In genomic region chr12:69348162-69348938, GRCh38 we compare ENCODE assay signal across 1 cellular context.
A peak's percentile ranks its signal among the peaks of the same experiment; 100 is the strongest.
TF ChIP-seq lines count a peak whose summit lies in the region.

Gene LYZ, plus strand, starts transcription at chr12:69348381. Its CDS starts 28 bp downstream, at chr12:69348409.

TF ChIP-seq in HepG2, 621 proteins besides CTCF, POLR2A, EP300 and RAD21 (continued from another document and continues in another):
- TF ChIP-seq MEF2D (CRISPR knock-in tag; IDR thresholded peaks at IDR 0.05) = peak; percentile 59; the same call in 1 of the 2 replicates
- TF ChIP-seq ZSCAN9 (CRISPR knock-in tag; IDR thresholded peaks at IDR 0.05; ENCODE audit: borderline replicate concordance) = peak; percentile 42; the same call in 1 of the 2 replicates
- TF ChIP-seq, protein P1, sequence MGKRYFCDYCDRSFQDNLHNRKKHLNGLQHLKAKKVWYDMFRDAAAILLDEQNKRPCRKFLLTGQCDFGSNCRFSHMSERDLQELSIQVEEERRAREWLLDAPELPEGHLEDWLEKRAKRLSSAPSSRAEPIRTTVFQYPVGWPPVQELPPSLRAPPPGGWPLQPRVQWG (CRISPR knock-in tag; IDR thresholded peaks at IDR 0.05; ENCODE audit: borderline replicate concordance, low read depth) = no peak
- TF ChIP-seq, protein P2, sequence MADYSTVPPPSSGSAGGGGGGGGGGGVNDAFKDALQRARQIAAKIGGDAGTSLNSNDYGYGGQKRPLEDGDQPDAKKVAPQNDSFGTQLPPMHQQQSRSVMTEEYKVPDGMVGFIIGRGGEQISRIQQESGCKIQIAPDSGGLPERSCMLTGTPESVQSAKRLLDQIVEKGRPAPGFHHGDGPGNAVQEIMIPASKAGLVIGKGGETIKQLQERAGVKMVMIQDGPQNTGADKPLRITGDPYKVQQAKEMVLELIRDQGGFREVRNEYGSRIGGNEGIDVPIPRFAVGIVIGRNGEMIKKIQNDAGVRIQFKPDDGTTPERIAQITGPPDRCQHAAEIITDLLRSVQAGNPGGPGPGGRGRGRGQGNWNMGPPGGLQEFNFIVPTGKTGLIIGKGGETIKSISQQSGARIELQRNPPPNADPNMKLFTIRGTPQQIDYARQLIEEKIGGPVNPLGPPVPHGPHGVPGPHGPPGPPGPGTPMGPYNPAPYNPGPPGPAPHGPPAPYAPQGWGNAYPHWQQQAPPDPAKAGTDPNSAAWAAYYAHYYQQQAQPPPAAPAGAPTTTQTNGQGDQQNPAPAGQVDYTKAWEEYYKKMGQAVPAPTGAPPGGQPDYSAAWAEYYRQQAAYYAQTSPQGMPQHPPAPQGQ (CRISPR knock-in tag; IDR thresholded peaks at IDR 0.05; ENCODE audit: borderline replicate concordance) = no peak
- TF ChIP-seq ETV6 (CRISPR knock-in tag; conservative IDR thresholded peaks at IDR 0.05) = peak; percentile 71; the same call in 1 of the 2 replicates
- peak; percentile 99 for TF ChIP-seq MED8 (CRISPR knock-in tag; IDR thresholded peaks at IDR 0.05; ENCODE audit: insufficient replicate concordance)
- TF ChIP-seq, protein P3, sequence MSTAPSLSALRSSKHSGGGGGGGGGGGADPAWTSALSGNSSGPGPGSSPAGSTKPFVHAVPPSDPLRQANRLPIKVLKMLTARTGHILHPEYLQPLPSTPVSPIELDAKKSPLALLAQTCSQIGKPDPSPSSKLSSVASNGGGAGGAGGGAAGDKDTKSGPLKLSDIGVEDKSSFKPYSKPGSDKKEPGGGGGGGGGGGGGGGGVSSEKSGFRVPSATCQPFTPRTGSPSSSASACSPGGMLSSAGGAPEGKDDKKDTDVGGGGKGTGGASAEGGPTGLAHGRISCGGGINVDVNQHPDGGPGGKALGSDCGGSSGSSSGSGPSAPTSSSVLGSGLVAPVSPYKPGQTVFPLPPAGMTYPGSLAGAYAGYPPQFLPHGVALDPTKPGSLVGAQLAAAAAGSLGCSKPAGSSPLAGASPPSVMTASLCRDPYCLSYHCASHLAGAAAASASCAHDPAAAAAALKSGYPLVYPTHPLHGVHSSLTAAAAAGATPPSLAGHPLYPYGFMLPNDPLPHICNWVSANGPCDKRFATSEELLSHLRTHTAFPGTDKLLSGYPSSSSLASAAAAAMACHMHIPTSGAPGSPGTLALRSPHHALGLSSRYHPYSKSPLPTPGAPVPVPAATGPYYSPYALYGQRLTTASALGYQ (CRISPR knock-in tag; IDR thresholded peaks at IDR 0.05) = peak; percentile 90; the same call in 1 of the 2 replicates
- TF ChIP-seq ZNF337 (CRISPR knock-in tag; IDR thresholded peaks at IDR 0.05; ENCODE audit: borderline replicate concordance, low read depth) = no peak
- no peak for TF ChIP-seq ZNF713 (CRISPR knock-in tag; IDR thresholded peaks at IDR 0.05)
- TF ChIP-seq, protein P4, sequence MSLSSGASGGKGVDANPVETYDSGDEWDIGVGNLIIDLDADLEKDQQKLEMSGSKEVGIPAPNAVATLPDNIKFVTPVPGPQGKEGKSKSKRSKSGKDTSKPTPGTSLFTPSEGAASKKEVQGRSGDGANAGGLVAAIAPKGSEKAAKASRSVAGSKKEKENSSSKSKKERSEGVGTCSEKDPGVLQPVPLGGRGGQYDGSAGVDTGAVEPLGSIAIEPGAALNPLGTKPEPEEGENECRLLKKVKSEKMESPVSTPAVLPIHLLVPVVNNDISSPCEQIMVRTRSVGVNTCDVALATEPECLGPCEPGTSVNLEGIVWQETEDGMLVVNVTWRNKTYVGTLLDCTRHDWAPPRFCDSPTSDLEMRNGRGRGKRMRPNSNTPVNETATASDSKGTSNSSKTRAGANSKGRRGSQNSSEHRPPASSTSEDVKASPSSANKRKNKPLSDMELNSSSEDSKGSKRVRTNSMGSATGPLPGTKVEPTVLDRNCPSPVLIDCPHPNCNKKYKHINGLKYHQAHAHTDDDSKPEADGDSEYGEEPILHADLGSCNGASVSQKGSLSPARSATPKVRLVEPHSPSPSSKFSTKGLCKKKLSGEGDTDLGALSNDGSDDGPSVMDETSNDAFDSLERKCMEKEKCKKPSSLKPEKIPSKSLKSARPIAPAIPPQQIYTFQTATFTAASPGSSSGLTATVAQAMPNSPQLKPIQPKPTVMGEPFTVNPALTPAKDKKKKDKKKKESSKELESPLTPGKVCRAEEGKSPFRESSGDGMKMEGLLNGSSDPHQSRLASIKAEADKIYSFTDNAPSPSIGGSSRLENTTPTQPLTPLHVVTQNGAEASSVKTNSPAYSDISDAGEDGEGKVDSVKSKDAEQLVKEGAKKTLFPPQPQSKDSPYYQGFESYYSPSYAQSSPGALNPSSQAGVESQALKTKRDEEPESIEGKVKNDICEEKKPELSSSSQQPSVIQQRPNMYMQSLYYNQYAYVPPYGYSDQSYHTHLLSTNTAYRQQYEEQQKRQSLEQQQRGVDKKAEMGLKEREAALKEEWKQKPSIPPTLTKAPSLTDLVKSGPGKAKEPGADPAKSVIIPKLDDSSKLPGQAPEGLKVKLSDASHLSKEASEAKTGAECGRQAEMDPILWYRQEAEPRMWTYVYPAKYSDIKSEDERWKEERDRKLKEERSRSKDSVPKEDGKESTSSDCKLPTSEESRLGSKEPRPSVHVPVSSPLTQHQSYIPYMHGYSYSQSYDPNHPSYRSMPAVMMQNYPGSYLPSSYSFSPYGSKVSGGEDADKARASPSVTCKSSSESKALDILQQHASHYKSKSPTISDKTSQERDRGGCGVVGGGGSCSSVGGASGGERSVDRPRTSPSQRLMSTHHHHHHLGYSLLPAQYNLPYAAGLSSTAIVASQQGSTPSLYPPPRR (CRISPR knock-in tag; IDR thresholded peaks at IDR 0.05; ENCODE audit: borderline replicate concordance) = peak; percentile 90
- TF ChIP-seq PHF8 (CRISPR knock-in tag; IDR thresholded peaks at IDR 0.05) = peak; percentile 33; the same call in 1 of the 2 replicates
- peak; percentile 82 for TF ChIP-seq RBM22 (optimal IDR thresholded peaks at IDR 0.05; ENCODE audit: low read length)
- peak; percentile 96 for TF ChIP-seq ONECUT2 (CRISPR knock-in tag; IDR thresholded peaks at IDR 0.05)
- peak; percentile 38 for TF ChIP-seq HNF4G (IDR thresholded peaks at IDR 0.05; ENCODE audit: borderline replicate concordance, low read depth, low read length)
- TF ChIP-seq HNF4G (CRISPR knock-in tag; IDR thresholded peaks at IDR 0.05; ENCODE audit: borderline replicate concordance, low read depth) = 0 out of 2 replicates have a peak, but pooled peaks have one; percentile 53
- 0 out of 2 replicates have a peak, but pooled peaks have one; percentile 63 for TF ChIP-seq ZNF335 (CRISPR knock-in tag; IDR thresholded peaks at IDR 0.05)
- TF ChIP-seq, protein P5, sequence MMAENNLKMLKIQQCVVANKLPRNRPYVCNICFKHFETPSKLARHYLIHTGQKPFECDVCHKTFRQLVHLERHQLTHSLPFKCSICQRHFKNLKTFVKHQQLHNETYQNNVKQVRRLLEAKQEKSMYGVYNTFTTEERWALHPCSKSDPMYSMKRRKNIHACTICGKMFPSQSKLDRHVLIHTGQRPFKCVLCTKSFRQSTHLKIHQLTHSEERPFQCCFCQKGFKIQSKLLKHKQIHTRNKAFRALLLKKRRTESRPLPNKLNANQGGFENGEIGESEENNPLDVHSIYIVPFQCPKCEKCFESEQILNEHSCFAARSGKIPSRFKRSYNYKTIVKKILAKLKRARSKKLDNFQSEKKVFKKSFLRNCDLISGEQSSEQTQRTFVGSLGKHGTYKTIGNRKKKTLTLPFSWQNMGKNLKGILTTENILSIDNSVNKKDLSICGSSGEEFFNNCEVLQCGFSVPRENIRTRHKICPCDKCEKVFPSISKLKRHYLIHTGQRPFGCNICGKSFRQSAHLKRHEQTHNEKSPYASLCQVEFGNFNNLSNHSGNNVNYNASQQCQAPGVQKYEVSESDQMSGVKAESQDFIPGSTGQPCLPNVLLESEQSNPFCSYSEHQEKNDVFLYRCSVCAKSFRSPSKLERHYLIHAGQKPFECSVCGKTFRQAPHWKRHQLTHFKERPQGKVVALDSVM (CRISPR knock-in tag; IDR thresholded peaks at IDR 0.05) = no peak; the same call in 1 of the 2 replicates
- TF ChIP-seq E2F1 (CRISPR knock-in tag; IDR thresholded peaks at IDR 0.05) = no peak; the same call in 1 of the 2 replicates
- TF ChIP-seq, protein P6, sequence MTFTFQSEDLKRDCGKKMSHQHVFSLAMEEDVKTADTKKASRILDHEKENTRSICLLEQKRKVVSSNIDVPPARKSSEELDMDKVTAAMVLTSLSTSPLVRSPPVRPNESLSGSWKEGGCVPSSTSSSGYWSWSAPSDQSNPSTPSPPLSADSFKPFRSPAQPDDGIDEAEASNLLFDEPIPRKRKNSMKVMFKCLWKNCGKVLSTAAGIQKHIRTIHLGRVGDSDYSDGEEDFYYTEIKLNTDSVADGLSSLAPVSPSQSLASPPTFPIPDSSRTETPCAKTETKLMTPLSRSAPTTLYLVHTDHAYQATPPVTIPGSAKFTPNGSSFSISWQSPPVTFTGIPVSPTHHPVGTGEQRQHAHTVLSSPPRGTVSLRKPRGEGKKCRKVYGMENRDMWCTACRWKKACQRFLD (CRISPR knock-in tag; IDR thresholded peaks at IDR 0.05; ENCODE audit: borderline replicate concordance) = no peak; the same call in 1 of the 2 replicates
- peak; percentile 91; the same call in 1 of the 2 replicates for TF ChIP-seq MIER3 (CRISPR knock-in tag; IDR thresholded peaks at IDR 0.05; ENCODE audit: borderline replicate concordance)
- TF ChIP-seq ARNT (IDR thresholded peaks at IDR 0.05) = no peak
- TF ChIP-seq ZNF17 (CRISPR knock-in tag; IDR thresholded peaks at IDR 0.05) = no peak
- peak; percentile 65; the same call in 1 of the 2 replicates for TF ChIP-seq RXRA (CRISPR knock-in tag; IDR thresholded peaks at IDR 0.05)
- TF ChIP-seq CREB1 (IDR thresholded peaks at IDR 0.05) = no peak
- peak; percentile 65 for TF ChIP-seq CREB1 (CRISPR knock-in tag; IDR thresholded peaks at IDR 0.05)
- TF ChIP-seq ZNF550 (CRISPR knock-in tag; IDR thresholded peaks at IDR 0.05; ENCODE audit: borderline replicate concordance) = no peak
- TF ChIP-seq KAT8 (CRISPR knock-in tag; IDR thresholded peaks at IDR 0.05) = peak; percentile 79
- peak; percentile 72; the same call in 1 of the 2 replicates for TF ChIP-seq ZNF124 (CRISPR knock-in tag; IDR thresholded peaks at IDR 0.05)
- TF ChIP-seq MAZ (IDR thresholded peaks at IDR 0.05; ENCODE audit: borderline replicate concordance, low read depth, low read length) = no peak
- peak; percentile 40; the same call in 1 of the 2 replicates for TF ChIP-seq MAZ (CRISPR knock-in tag; IDR thresholded peaks at IDR 0.05; ENCODE audit: low read depth)
- TF ChIP-seq YY1 (IDR thresholded peaks at IDR 0.05; ENCODE audit: insufficient read depth, insufficient replicate concordance, low read depth, low read length) = peak; percentile 73
- 0 out of 2 replicates have a peak, but pooled peaks have one; percentile 65 for TF ChIP-seq HINFP (CRISPR knock-in tag; IDR thresholded peaks at IDR 0.05; ENCODE audit: low read depth)
- TF ChIP-seq ZNF451 (CRISPR knock-in tag; IDR thresholded peaks at IDR 0.05) = no peak
- TF ChIP-seq ATF1 (CRISPR knock-in tag; IDR thresholded peaks at IDR 0.05) = peak; percentile 25; the same call in 1 of the 2 replicates
- peak; percentile 65 for TF ChIP-seq ELF1 (CRISPR knock-in tag; IDR thresholded peaks at IDR 0.05)
- TF ChIP-seq ZFX (CRISPR knock-in tag; IDR thresholded peaks at IDR 0.05; ENCODE audit: low read depth) = peak; percentile 43; the same call in 1 of the 2 replicates
- peak; percentile 54 for TF ChIP-seq ASH2L (IDR thresholded peaks at IDR 0.05; ENCODE audit: insufficient read length, low read depth, low read length)
- TF ChIP-seq, protein P7, sequence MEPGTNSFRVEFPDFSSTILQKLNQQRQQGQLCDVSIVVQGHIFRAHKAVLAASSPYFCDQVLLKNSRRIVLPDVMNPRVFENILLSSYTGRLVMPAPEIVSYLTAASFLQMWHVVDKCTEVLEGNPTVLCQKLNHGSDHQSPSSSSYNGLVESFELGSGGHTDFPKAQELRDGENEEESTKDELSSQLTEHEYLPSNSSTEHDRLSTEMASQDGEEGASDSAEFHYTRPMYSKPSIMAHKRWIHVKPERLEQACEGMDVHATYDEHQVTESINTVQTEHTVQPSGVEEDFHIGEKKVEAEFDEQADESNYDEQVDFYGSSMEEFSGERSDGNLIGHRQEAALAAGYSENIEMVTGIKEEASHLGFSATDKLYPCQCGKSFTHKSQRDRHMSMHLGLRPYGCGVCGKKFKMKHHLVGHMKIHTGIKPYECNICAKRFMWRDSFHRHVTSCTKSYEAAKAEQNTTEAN (CRISPR knock-in tag; conservative IDR thresholded peaks at IDR 0.05) = peak; percentile 70; the same call in 1 of the 2 replicates
- peak; percentile 69; the same call in 1 of the 2 replicates for TF ChIP-seq HOXA3 (CRISPR knock-in tag; IDR thresholded peaks at IDR 0.05)
- TF ChIP-seq ATM (IDR thresholded peaks at IDR 0.05; ENCODE audit: borderline replicate concordance) = no peak
